ENCODE assay signal across 13 cellular contexts in the genomic region with DNA sequence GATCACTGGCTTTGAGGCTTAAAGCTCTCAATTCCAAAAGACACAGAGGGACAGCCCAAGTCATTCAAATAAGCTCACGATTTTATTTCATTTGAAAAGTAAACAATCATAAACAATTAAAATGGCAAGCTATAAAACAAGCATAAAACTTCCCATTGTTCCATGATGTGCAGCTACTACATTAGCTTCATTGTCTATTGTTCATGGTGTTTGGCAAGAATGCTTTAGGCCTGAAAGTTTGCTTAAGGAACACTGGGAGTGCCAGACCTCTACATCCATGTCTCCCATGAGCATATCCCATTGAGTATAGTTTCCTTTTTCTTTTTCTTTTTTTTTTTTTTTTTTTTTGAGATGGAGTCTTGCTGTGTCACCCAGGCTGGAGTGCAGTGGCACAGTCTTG.
"Had no signal": no experiment of that assay in that cellular context is flagged by ENCODE, and none has a peak within 500 bp of the region (broad histone marks: within the 10 kb centered on the region; RNA-seq: fewer than 3 reads in every experiment).

No MANE protein-coding gene starts in this region.

- H3K27me3 Mint-ChIP-seq: activated CD4-positive, alpha-beta memory T cell treated with anti-CD3 and anti-CD28 coated beads, Interleukin-2, amount 10 ng/mL, durations not matched to agents 7 days and 5 days; activated naive CD8-positive, alpha-beta T cell had no signal

- H3K9me3 Mint-ChIP-seq: activated CD4-positive, alpha-beta memory T cell treated with anti-CD3 and anti-CD28 coated beads, Interleukin-2, amount 10 ng/mL, durations not matched to agents 7 days and 5 days had no signal

- DNase-seq: activated CD4-positive, alpha-beta memory T cell treated with anti-CD3 and anti-CD28 coated beads, Interleukin-2, amount 10 ng/mL, durations not matched to agents 7 days and 5 days; activated gamma-delta T cell; activated T-cell treated with anti-CD3 and anti-CD28 coated beads, Interleukin-2, amount 50 U/mL, for 48 hours; effector CD4-positive, alpha-beta T cell; foreskin keratinocyte; heart right ventricle; kidney; naive thymus-derived CD4-positive, alpha-beta T cell; psoas muscle; stimulated activated naive CD4-positive, alpha-beta T cell; T-helper 9 cell had no signal

- H3K27ac ChIP-seq: foreskin keratinocyte, heart right ventricle, psoas muscle had no signal

- H3K27me3 ChIP-seq: foreskin keratinocyte, heart right ventricle had no signal

- H3K4me3 Mint-ChIP-seq: activated CD4-positive, alpha-beta memory T cell treated with anti-CD3 and anti-CD28 coated beads, Interleukin-2, amount 10 ng/mL, durations not matched to agents 7 days and 5 days; activated naive CD8-positive, alpha-beta T cell; naive thymus-derived CD4-positive, alpha-beta T cell had no signal

- H3K4me1 ChIP-seq: psoas muscle had no signal

- H3K9me3 ChIP-seq: heart right ventricle, psoas muscle had no signal

- H3K36me3 ChIP-seq: heart right ventricle had no signal

- H3K4me1 Mint-ChIP-seq: activated CD4-positive, alpha-beta memory T cell treated with anti-CD3 and anti-CD28 coated beads, Interleukin-2, amount 10 ng/mL, durations not matched to agents 7 days and 5 days; naive thymus-derived CD4-positive, alpha-beta T cell had no signal

- H3K27ac Mint-ChIP-seq: activated CD4-positive, alpha-beta memory T cell treated with anti-CD3 and anti-CD28 coated beads, Interleukin-2, amount 10 ng/mL, durations not matched to agents 7 days and 5 days; activated naive CD8-positive, alpha-beta T cell; naive thymus-derived CD4-positive, alpha-beta T cell had no signal

- H3K4me3 ChIP-seq: heart right ventricle, psoas muscle had no signal

- H3K36me3 Mint-ChIP-seq: activated naive CD8-positive, alpha-beta T cell; naive thymus-derived CD4-positive, alpha-beta T cell had no signal

- ATAC-seq: foreskin keratinocyte; heart right ventricle; naive thymus-derived CD4-positive, alpha-beta T cell; psoas muscle; sciatic nerve had no signal
